ENCODE assay signal across 15 cellular contexts in genomic region chr11:69061713-69062053, GRCh38. TPM values are rescaled to one million over a fixed set of nuclear protein-coding genes. Genes with fewer than 3 reads are reported as not detected.
"Had no signal": no experiment of that assay in that cellular context is flagged by ENCODE, and none has a peak within 500 bp of the region (broad histone marks: within the 10 kb centered on the region; RNA-seq: fewer than 3 reads in every experiment).

No MANE protein-coding gene starts in this region.

- H3K9me3 Mint-ChIP-seq: activated T-cell treated with anti-CD3 and anti-CD28 coated beads, Interleukin-2, amount 50 U/mL, for 72 hours; central memory CD8-positive, alpha-beta T cell; naive thymus-derived CD8-positive, alpha-beta T cell had no signal

- H3K27me3 Mint-ChIP-seq: central memory CD8-positive, alpha-beta T cell; naive thymus-derived CD8-positive, alpha-beta T cell had no signal

- H3K4me1 Mint-ChIP-seq: central memory CD8-positive, alpha-beta T cell had no signal

- DNase-seq: activated CD4-positive, CD25-positive, alpha-beta regulatory T cell treated with anti-CD3 and anti-CD28 coated beads, Interleukin-2, amount 50 U/mL, for 72 hours; activated gamma-delta T cell; activated T-cell treated with anti-CD3 and anti-CD28 coated beads, Interleukin-2, amount 50 U/mL, for 72 hours; brain microvascular endothelial cell; effector CD4-positive, alpha-beta T cell; mesendoderm; naive thymus-derived CD8-positive, alpha-beta T cell; sigmoid colon; spleen; stimulated activated CD4-positive, alpha-beta T cell treated with anti-CD3 and anti-CD28 coated beads, Interleukin-4, amount 100 ng/mL, for 4 hours; stimulated activated naive CD4-positive, alpha-beta T cell treated with Interleukin-2 at 50 U/mL for 16 hours; T-helper 2 cell had no signal

- H3K27ac Mint-ChIP-seq: activated T-cell treated with anti-CD3 and anti-CD28 coated beads, Interleukin-2, amount 50 U/mL, for 72 hours had no signal

- H3K4me3 Mint-ChIP-seq: activated T-cell treated with anti-CD3 and anti-CD28 coated beads, Interleukin-2, amount 50 U/mL, for 72 hours; central memory CD8-positive, alpha-beta T cell; naive thymus-derived CD8-positive, alpha-beta T cell had no signal

- ATAC-seq: activated T-cell treated with anti-CD3 and anti-CD28 coated beads, Interleukin-2, amount 50 U/mL, for 72 hours; naive thymus-derived CD8-positive, alpha-beta T cell had no signal

RNA-seq across cellular contexts. Expression of gene MRGPRF, which starts 48.6 kb away (rescaled TPM):
- total RNA-seq: activated CD8-positive, alpha-beta memory T cell treated with anti-CD3 and anti-CD28 coated beads for 36 hours; activated T-cell treated with anti-CD3 and anti-CD28 coated beads, Interleukin-2, amount 50 U/mL, for 72 hours; glomerular endothelial cell; naive thymus-derived CD8-positive, alpha-beta T cell had no signal
- polyA plus RNA-seq: naive thymus-derived CD8-positive, alpha-beta T cell had no signal
